ENCODE assay signal across 8 cellular contexts in the genomic region with DNA sequence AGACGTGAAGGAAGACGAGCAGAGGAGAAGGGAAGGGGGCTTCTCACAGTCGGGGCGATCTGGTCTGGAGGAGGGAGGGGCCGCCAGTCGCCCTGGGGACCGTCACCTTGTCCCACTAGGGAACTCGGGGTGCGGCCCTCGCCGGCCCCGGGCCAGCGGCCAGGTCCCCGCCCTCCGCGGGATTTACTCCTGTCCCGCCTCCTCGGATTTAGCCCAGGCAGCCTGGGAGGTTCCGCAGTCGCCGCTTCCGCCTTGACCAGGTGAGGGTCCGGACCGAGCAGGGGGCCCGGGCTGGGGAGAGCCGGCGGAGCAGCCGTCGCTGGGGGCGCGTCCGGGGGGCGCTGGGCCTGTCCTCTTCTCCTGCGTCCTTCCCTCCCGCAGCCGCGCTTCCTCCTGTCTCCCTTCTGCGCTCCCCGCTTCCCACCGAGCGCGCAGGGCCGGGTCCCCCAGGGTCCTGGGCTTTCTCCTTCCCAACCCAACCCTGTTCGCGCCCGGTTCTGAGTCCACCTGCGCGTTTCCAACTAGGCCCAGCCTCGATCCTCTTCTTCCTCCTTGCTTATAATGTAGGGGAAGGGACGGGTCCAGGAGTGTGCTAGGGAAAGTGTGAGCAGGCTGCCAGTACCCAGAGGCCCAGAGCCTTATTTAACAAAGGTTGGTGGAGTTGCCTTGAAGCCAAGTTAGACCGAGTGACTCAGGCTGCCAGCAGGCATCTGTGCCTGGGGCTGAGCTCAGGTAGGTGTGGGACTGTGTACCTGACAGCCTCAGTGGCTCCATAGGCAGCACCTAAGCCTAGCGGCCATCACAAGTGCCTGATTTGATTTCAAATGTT. TPM values are rescaled to one million over a fixed set of nuclear protein-coding genes. Genes with fewer than 3 reads are reported as not detected.
DNase-seq lines count a peak whose midpoint lies in the region; ATAC-seq and TF ChIP-seq lines count a peak whose summit lies in the region.
"Had no signal": no experiment of that assay in that cellular context is flagged by ENCODE, and none has a peak within 500 bp of the region (broad histone marks: within the 10 kb centered on the region; RNA-seq: fewer than 3 reads in every experiment).

TSS of gene TNK1 (plus strand) at position 235 of the 829 bp plus-strand sequence. CDS start 1,838 bp downstream, outside the sequence.

- H3K27ac ChIP-seq in colonic mucosa, result peak within 1 kb of the TSS; percentile 67
- no peak within 1 kb of the TSS for H3K27ac ChIP-seq in liver (ENCODE audit: low read depth in 1 of 2, low read length in 2 of 2)
- peak within 1 kb of the TSS in 1 of 2 donors; percentile 47 for H3K27ac ChIP-seq in tibial artery

- DNase-seq in HuH-7 (ENCODE audit: low spot score) (peak; percentile 66), colonic mucosa (peak; percentile 90), tibial artery (no peak), kidney glomerular epithelial cell (lab: John Stamatoyannopoulos, UW) (no peak)
- DNase-seq: midbrain had no signal

- peak within 1 kb of the TSS; percentile 61 for H3K4me3 ChIP-seq in colonic mucosa
- H3K4me3 ChIP-seq in liver (ENCODE audit: low read depth in 1 of 3, low read length in 3 of 3), result peak within 1 kb of the TSS; percentile 45 to 74 (median 63)
- H3K4me3 ChIP-seq in tibial artery, result peak within 1 kb of the TSS; percentile 44 to 51

- H3K9ac ChIP-seq in colonic mucosa (ENCODE audit: low read depth in 2 of 2, low read length in 2 of 2), result peak within 1 kb of the TSS; percentile 77 to 93
- H3K9ac ChIP-seq in liver (ENCODE audit: low read depth in 1 of 2, low read length in 2 of 2), result peak within 1 kb of the TSS in 1 of 2 donors; percentile 47

- no peak for ATAC-seq in HG02852 (IDR thresholded peaks at IDR 0.05; ENCODE audit: unreplicated experiment)
- ATAC-seq in HG02610 (IDR thresholded peaks at IDR 0.05; ENCODE audit: unreplicated experiment), result no peak

- no peaks in the 10 kb centered on the region for H3K4me1 ChIP-seq in colonic mucosa
- peaks cover 6 to 18% (median 12%) of the 10 kb centered on the region in 4 donors for H3K4me1 ChIP-seq in liver (ENCODE audit: control insufficient read depth in 4 of 4, insufficient read depth in 4 of 4, low read length in 3 of 4)
- peaks cover 0 to 39% (median 26%) of the 10 kb centered on the region in 4 donors for H3K4me1 ChIP-seq in tibial artery

- no peaks in the 10 kb centered on the region for H3K27me3 ChIP-seq in colonic mucosa
- peaks cover 0 to 3% (median 0%) of the 10 kb centered on the region in 4 donors for H3K27me3 ChIP-seq in liver (ENCODE audit: control insufficient read depth in 4 of 4, insufficient read depth in 4 of 4, low read length in 3 of 4)
- H3K27me3 ChIP-seq in tibial artery, result peaks cover 0 to 51% of the 10 kb centered on the region in 2 donors

- no peak for TF ChIP-seq CTCF in colonic mucosa (IDR thresholded peaks at IDR 0.05)
- TF ChIP-seq CTCF in liver (IDR thresholded peaks at IDR 0.05; ENCODE audit: low read depth, low read length, missing input control), result no peak
- no peak for TF ChIP-seq CTCF in tibial artery (IDR thresholded peaks at IDR 0.05)

- intact Hi-C loops in colonic mucosa (cut with DNase I) (no loop called here), tibial artery (cut with DNase I; ENCODE audit: low total_unique reads) (no loop called here)

- no peak for TF ChIP-seq RAD21 in liver (IDR thresholded peaks at IDR 0.05)

- 4% methylated on average over 52 of the region's 52 CpGs for WGBS in liver

- H3K36me3 ChIP-seq in colonic mucosa (no peaks in the 10 kb centered on the region), liver (ENCODE audit: control insufficient read depth in 4 of 4, insufficient read depth in 3 of 4, low read depth in 1 of 4, low read length in 3 of 4) (peaks cover 0 to 2% (median 0%) of the 10 kb centered on the region in 4 donors), tibial artery (peaks cover 0 to 16% (median 0%) of the 10 kb centered on the region in 3 donors)

- H3K9me3 ChIP-seq in colonic mucosa, result no peaks in the 10 kb centered on the region
- H3K9me3 ChIP-seq in liver (ENCODE audit: control insufficient read depth in 4 of 4, low read length in 3 of 4), result no peaks in the 10 kb centered on the region
- no peaks in the 10 kb centered on the region for H3K9me3 ChIP-seq in tibial artery

TF ChIP-seq in liver, 16 proteins besides CTCF, POLR2A, EP300 and RAD21:
- TF ChIP-seq, protein P1, sequence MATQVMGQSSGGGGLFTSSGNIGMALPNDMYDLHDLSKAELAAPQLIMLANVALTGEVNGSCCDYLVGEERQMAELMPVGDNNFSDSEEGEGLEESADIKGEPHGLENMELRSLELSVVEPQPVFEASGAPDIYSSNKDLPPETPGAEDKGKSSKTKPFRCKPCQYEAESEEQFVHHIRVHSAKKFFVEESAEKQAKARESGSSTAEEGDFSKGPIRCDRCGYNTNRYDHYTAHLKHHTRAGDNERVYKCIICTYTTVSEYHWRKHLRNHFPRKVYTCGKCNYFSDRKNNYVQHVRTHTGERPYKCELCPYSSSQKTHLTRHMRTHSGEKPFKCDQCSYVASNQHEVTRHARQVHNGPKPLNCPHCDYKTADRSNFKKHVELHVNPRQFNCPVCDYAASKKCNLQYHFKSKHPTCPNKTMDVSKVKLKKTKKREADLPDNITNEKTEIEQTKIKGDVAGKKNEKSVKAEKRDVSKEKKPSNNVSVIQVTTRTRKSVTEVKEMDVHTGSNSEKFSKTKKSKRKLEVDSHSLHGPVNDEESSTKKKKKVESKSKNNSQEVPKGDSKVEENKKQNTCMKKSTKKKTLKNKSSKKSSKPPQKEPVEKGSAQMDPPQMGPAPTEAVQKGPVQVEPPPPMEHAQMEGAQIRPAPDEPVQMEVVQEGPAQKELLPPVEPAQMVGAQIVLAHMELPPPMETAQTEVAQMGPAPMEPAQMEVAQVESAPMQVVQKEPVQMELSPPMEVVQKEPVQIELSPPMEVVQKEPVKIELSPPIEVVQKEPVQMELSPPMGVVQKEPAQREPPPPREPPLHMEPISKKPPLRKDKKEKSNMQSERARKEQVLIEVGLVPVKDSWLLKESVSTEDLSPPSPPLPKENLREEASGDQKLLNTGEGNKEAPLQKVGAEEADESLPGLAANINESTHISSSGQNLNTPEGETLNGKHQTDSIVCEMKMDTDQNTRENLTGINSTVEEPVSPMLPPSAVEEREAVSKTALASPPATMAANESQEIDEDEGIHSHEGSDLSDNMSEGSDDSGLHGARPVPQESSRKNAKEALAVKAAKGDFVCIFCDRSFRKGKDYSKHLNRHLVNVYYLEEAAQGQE (IDR thresholded peaks at IDR 0.05), result peak; percentile 53
- no peak for TF ChIP-seq NR2F2 (IDR thresholded peaks at IDR 0.05)

RNA-seq across cellular contexts. Expression of gene TNK1, which starts in this region (rescaled TPM):
- total RNA-seq in colonic mucosa, result 10 to 100 TPM; 18.0 to 22.6 TPM
- total RNA-seq in liver, result 1 to 10 TPM in 1 of 2 donors, under 1 TPM in 1; 0.05 to 3.2 TPM
- 1 to 10 TPM; 1.9 to 3.5 TPM for polyA plus RNA-seq in liver

Comparison
In these comparisons a context has a peak if more than half of its experiments do, and no peak if none do; other contexts are left out.
1. RNA of gene TNK1 (total RNA-seq): 18.0 to 22.6 TPM in colonic mucosa; 0.05 to 3.2 TPM in liver; every median in the first group is over 4 times any median in the second.
2. DNase-seq: peak in HuH-7 (single experiment) and colonic mucosa (single experiment); none in tibial artery (0 of 2) and kidney glomerular epithelial cell (single experiment).
3. Peak in every context shown above with its lines, with median percentiles within 50 percentile points of each other: H3K4me3 ChIP-seq.